1 cellular context compared by ENCODE assay signal in the genomic region with DNA sequence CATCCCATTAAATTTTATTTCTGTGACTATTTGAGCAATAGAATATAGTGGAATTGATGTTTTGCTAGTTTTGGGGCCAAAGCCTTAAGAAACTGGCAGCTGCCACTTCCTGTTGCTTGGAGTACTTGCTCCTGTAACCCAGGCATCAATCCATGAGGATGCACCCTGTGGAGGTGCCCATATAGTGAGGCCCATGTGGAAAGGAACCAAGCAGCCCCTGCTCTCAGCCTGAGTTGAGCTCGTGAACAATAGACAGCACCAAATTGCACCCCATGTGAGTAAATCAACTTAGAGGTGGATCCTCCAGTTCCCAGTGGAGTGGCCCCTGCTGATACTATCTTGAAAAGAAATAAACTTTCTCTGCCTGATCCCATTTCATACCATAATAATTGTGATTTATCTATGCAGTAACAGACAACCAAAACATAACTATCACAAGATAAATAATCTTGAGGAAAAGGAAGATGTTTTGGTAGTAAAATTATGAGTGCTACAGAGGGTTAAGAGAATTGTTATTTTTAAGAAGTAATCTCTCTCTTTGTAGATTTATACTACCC.
TF ChIP-seq lines count a peak whose summit lies in the region.

No MANE protein-coding gene starts in this region.

TF ChIP-seq in GM23338, 12 proteins besides CTCF, POLR2A, EP300 and RAD21 (continued from another document):
- TF ChIP-seq, protein P1, sequence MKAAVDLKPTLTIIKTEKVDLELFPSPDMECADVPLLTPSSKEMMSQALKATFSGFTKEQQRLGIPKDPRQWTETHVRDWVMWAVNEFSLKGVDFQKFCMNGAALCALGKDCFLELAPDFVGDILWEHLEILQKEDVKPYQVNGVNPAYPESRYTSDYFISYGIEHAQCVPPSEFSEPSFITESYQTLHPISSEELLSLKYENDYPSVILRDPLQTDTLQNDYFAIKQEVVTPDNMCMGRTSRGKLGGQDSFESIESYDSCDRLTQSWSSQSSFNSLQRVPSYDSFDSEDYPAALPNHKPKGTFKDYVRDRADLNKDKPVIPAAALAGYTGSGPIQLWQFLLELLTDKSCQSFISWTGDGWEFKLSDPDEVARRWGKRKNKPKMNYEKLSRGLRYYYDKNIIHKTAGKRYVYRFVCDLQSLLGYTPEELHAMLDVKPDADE (IDR thresholded peaks at IDR 0.05) = no peak
- TF ChIP-seq EZH2 (IDR thresholded peaks at IDR 0.05; ENCODE audit: low read depth, unreplicated experiment) (no peak), EZH2phosphoT487 (IDR thresholded peaks at IDR 0.05; ENCODE audit: unreplicated experiment) (no peak)
